In genomic region chr6:142474446-142475289, GRCh38 we compare ENCODE assay signal across 8 cellular contexts.
DNase-seq lines count a peak whose midpoint lies in the region; ATAC-seq and TF ChIP-seq lines count a peak whose summit lies in the region.

No MANE protein-coding gene starts in this region.

- no peak overlapping the region for H3K9ac ChIP-seq in SU-DHL-6 (ENCODE audit: low read length)

- no peaks in the 10 kb centered on the region for H3K27me3 ChIP-seq in SU-DHL-6 (ENCODE audit: low read length)

- no peaks in the 10 kb centered on the region for H4K20me1 ChIP-seq in SU-DHL-6 (ENCODE audit: low read depth, low read length)

- no peak overlapping the region for H3K27ac ChIP-seq in SU-DHL-6 (ENCODE audit: low read depth, low read length)

- no peak overlapping the region for H3K4me2 ChIP-seq in SU-DHL-6 (ENCODE audit: low read depth, low read length, poor library complexity, severe bottlenecking)

- peak; percentile 53 for TF ChIP-seq CTCF in SU-DHL-6 (IDR thresholded peaks at IDR 0.05; ENCODE audit: insufficient read depth, low read length, poor library complexity, severe bottlenecking)
- peak; percentile 68 for TF ChIP-seq CTCF in fibroblast of the aortic adventitia (IDR thresholded peaks at IDR 0.05; ENCODE audit: insufficient read depth, low read length)
- TF ChIP-seq CTCF in osteocyte (IDR thresholded peaks at IDR 0.05), result peak; percentile 77

- H3K27me3 Mint-ChIP-seq in osteocyte (ENCODE audit: unreplicated experiment), result peaks cover 17% of the 10 kb centered on the region

- H3K4me3 Mint-ChIP-seq in osteocyte (ENCODE audit: unreplicated experiment), result peak overlapping the region; percentile 39
- no peak overlapping the region for H3K4me3 Mint-ChIP-seq in stimulated activated effector memory CD8-positive, alpha-beta T cell treated with anti-CD3 and anti-CD28 coated beads, Interleukin-12 subunit alpha, Interleukin-12 subunit beta, amount 100 ng/mL, for 72 hours

- no peaks in the 10 kb centered on the region for H3K9me3 ChIP-seq in SU-DHL-6 (ENCODE audit: insufficient read depth, low read length)

- H3K36me3 ChIP-seq in SU-DHL-6 (ENCODE audit: low read length), result no peaks in the 10 kb centered on the region

- H3K4me3 ChIP-seq in SU-DHL-6 (ENCODE audit: insufficient read depth, low read length, poor library complexity, severe bottlenecking) (no peak overlapping the region), fibroblast of the aortic adventitia (ENCODE audit: low read depth, low read length) (no peak overlapping the region)

- peak overlapping the region; percentile 33 for H3K27ac Mint-ChIP-seq in osteocyte (ENCODE audit: unreplicated experiment)
- H3K27ac Mint-ChIP-seq in stimulated activated effector memory CD8-positive, alpha-beta T cell treated with anti-CD3 and anti-CD28 coated beads, Interleukin-12 subunit alpha, Interleukin-12 subunit beta, amount 100 ng/mL, for 72 hours, result no peak overlapping the region

- H3K9me2 ChIP-seq in SU-DHL-6 (replicated peaks; ENCODE audit: insufficient read depth, low read length), result no peaks in the 10 kb centered on the region

- peak; percentile 56 for DNase-seq in DMS53 treated with DMSO at 0.1 percent for 48 hours (lab: John Stamatoyannopoulos, UW; ENCODE audit: unreplicated experiment)
- DNase-seq in MV-4-11 (lab: John Stamatoyannopoulos, UW), result peak; percentile 25
- DNase-seq in fibroblast of the aortic adventitia (ENCODE audit: low read depth), result peak; percentile 78
- DNase-seq in osteocyte (ENCODE audit: extremely low spot score, unreplicated experiment), result no peak
- DNase-seq in stimulated activated effector memory CD8-positive, alpha-beta T cell treated with anti-CD3 and anti-CD28 coated beads, Interleukin-12 subunit alpha, Interleukin-12 subunit beta, amount 100 ng/mL, for 72 hours (ENCODE audit: low spot score in 2 of 2), result no peak

- H3K79me2 ChIP-seq in SU-DHL-6 (ENCODE audit: insufficient read depth, low read length), result no peaks in the 10 kb centered on the region

- H3F3A ChIP-seq in SU-DHL-6 (ENCODE audit: insufficient read depth), result no peaks in the 10 kb centered on the region

- H2AFZ ChIP-seq in SU-DHL-6 (ENCODE audit: low read depth, low read length, severe bottlenecking), result no peak overlapping the region

- H3K4me1 Mint-ChIP-seq in osteocyte (ENCODE audit: unreplicated experiment), result peaks cover 5% of the 10 kb centered on the region
- no peaks in the 10 kb centered on the region for H3K4me1 Mint-ChIP-seq in stimulated activated effector memory CD8-positive, alpha-beta T cell treated with anti-CD3 and anti-CD28 coated beads, Interleukin-12 subunit alpha, Interleukin-12 subunit beta, amount 100 ng/mL, for 72 hours

- no peaks in the 10 kb centered on the region for H3K9me3 Mint-ChIP-seq in osteocyte (ENCODE audit: unreplicated experiment)
- H3K9me3 Mint-ChIP-seq in stimulated activated effector memory CD8-positive, alpha-beta T cell treated with anti-CD3 and anti-CD28 coated beads, Interleukin-12 subunit alpha, Interleukin-12 subunit beta, amount 100 ng/mL, for 72 hours, result no peaks in the 10 kb centered on the region

- H3K36me3 Mint-ChIP-seq in osteocyte (ENCODE audit: unreplicated experiment), result no peaks in the 10 kb centered on the region
- no peaks in the 10 kb centered on the region for H3K36me3 Mint-ChIP-seq in stimulated activated effector memory CD8-positive, alpha-beta T cell treated with anti-CD3 and anti-CD28 coated beads, Interleukin-12 subunit alpha, Interleukin-12 subunit beta, amount 100 ng/mL, for 72 hours

- ATAC-seq in GM21515 (IDR thresholded peaks at IDR 0.05; ENCODE audit: unreplicated experiment), result peak; percentile 65
- ATAC-seq in HG03571 (IDR thresholded peaks at IDR 0.05; ENCODE audit: unreplicated experiment), result no peak
- no peak for ATAC-seq in stimulated activated effector memory CD8-positive, alpha-beta T cell treated with anti-CD3 and anti-CD28 coated beads, Interleukin-12 subunit alpha, Interleukin-12 subunit beta, amount 100 ng/mL, for 72 hours

Comparison
In these comparisons a context has a peak if more than half of its experiments do, and no peak if none do; other contexts are left out.
1. DNase-seq: peak in DMS53 treated with DMSO at 0.1 percent for 48 hours (single experiment), MV-4-11 (single experiment) and fibroblast of the aortic adventitia (single experiment); none in osteocyte (single experiment) and stimulated activated effector memory CD8-positive, alpha-beta T cell treated with anti-CD3 and anti-CD28 coated beads, Interleukin-12 subunit alpha, Interleukin-12 subunit beta, amount 100 ng/mL, for 72 hours (0 of 2).
2. Peak in every context shown above with its lines, with median percentiles within 50 percentile points of each other: CTCF ChIP-seq.